Comparison of ENCODE assay signal across 13 cellular contexts in the genomic region with DNA sequence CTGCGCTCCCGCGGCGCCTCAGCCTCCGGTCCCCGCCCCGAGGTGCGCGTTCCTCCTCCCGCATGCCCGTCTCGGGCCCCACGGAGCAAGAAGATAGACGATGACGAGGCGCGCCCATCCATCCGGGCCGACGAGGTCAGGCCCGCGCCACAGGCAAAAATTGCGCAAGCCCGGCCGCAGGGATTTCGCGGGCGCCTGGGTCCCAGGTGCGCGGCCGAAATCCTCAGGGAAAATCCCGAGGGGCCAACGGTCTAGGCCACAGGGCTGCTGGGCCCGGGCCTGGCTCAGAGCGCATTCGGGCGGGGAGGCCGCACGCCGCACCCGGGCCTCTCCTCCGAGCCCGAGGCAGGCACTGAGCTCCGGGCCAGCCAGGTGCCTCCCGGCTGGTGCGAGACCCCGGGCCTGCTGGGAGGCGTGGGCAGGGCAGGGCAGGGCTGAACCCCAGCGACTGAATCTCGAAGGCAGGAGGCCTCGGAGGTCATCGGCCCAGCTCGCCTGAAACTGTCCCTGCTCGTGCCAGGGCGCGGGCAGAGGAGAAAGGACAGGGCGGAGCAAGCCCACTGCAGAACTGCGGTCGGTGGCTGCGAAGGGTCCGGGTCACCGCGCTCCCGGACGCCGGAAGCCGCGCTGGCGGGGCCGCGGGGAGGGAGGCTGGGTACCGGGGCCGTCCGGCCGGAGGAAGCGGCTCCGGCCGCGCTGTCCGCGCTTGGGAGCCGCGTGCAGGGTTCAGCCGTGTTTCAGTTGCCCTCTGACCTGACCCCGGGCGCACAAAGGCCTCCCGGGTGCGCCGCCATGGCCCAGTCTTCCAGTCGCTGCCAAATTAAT.
DNase-seq lines count a peak whose midpoint lies in the region; ATAC-seq, FAIRE-seq and TF ChIP-seq lines count a peak whose summit lies in the region.
"Had no signal": no experiment of that assay in that cellular context is flagged by ENCODE, and none has a peak within 500 bp of the region (broad histone marks: within the 10 kb centered on the region; RNA-seq: fewer than 3 reads in every experiment).

No MANE protein-coding gene starts in this region.

- no peak overlapping the region for H3K4me2 ChIP-seq in GM12878 (ENCODE audit: control insufficient read depth, insufficient read depth)
- H3K4me2 ChIP-seq: KMS-11 had no signal

- POLR2A ChIA-PET in GM12878 (lab: Charles Lee): no interaction called here

- RAD21 ChIA-PET in GM12878 (lab: Charles Lee; ENCODE audit: unreplicated experiment): no interaction called here

- 76% methylated on average over 57 of the region's 90 CpGs for WGBS in GM12878 (ENCODE audit: insufficient coverage, insufficient replicate concordance, low lambda C conversion rate, missing lambda C conversion rate)

- in situ Hi-C loops in GM12878 (cut with MboI): no loop called here

- H3K4me3 ChIP-seq in GM12878: no peak overlapping the region
- H3K4me3 ChIP-seq in lower lobe of right lung: peak overlapping the region; percentile 34
- peak overlapping the region in 4 of 5 donors; percentile 27 to 66 (median 52) for H3K4me3 ChIP-seq in subcutaneous abdominal adipose tissue (ENCODE audit: low read depth in 1 of 5, low read length in 5 of 5)

- H3K9me3 ChIP-seq in GM12878 (replicated peaks; ENCODE audit: control insufficient read depth, insufficient read depth, low read length) (peaks cover 23% of the 10 kb centered on the region), lower lobe of right lung (peaks cover 15% of the 10 kb centered on the region), subcutaneous abdominal adipose tissue (ENCODE audit: control insufficient read depth in 5 of 5, low read length in 5 of 5) (peaks cover 5 to 21% (median 16%) of the 10 kb centered on the region in 5 donors)

- intact Hi-C loops in GM12878 (cut with micrococcal nuclease; ENCODE audit: unreplicated experiment) (loop anchor here (10.0 kb wide), 1 partner anchor 63 kb away; the partner anchor contains the start of gene FOXD1), lower lobe of right lung (cut with DNase I) (no loop called here)

- FAIRE-seq in GM12878 (lab: Jason Lieb, UNC): no peak
- FAIRE-seq: endometrium had no signal

- H3K27me3 ChIP-seq in GM12878 (replicated peaks in 1 of 2; ENCODE audit: control insufficient read depth in 2 of 2, insufficient read depth in 2 of 2, low read length in 1 of 2): peaks cover 11 to 14% of the 10 kb centered on the region in 2 experiments
- peaks cover 85% of the 10 kb centered on the region for H3K27me3 ChIP-seq in lower lobe of right lung (ENCODE audit: low read depth)
- H3K27me3 ChIP-seq in subcutaneous abdominal adipose tissue (ENCODE audit: control insufficient read depth in 5 of 5, insufficient read depth in 4 of 5, low read length in 5 of 5): peaks cover 35 to 57% (median 39%) of the 10 kb centered on the region in 5 donors

- H4K20me1 ChIP-seq in GM12878 (ENCODE audit: control insufficient read depth, insufficient read depth): no peaks in the 10 kb centered on the region

- H3K4me1 ChIP-seq in GM12878 (ENCODE audit: control insufficient read depth, insufficient read depth, low read length): no peaks in the 10 kb centered on the region
- peaks cover 14% of the 10 kb centered on the region for H3K4me1 ChIP-seq in lower lobe of right lung
- H3K4me1 ChIP-seq in subcutaneous abdominal adipose tissue (ENCODE audit: control insufficient read depth in 5 of 5, insufficient read depth in 5 of 5, low read length in 5 of 5): peaks cover 0 to 21% (median 16%) of the 10 kb centered on the region in 5 donors

- SMC1A ChIA-PET in GM12878 (lab: Charles Lee; ENCODE audit: uncharacterized antibody, unreplicated experiment): no interaction called here

- TF ChIP-seq CTCF in GM12878 (IDR thresholded peaks at IDR 0.05 in 2 of 3, conservative IDR thresholded peaks at IDR 0.05 in 1 of 3; ENCODE audit: control insufficient read depth in 2 of 3, extremely low read depth in 1 of 3, insufficient read depth in 1 of 3, low read depth in 3 of 3, low read length in 3 of 3) (no peak), lower lobe of right lung (IDR thresholded peaks at IDR 0.05) (no peak), omental fat pad (IDR thresholded peaks at IDR 0.05) (no peak)

- H3K4me3 Mint-ChIP-seq in activated naive CD4-positive, alpha-beta T cell treated with anti-CD3 and anti-CD28 coated beads, Interleukin-2, amount 10 ng/mL, durations not matched to agents 7 days and 5 days: no peak overlapping the region

- no peak overlapping the region for H2AFZ ChIP-seq in GM12878 (ENCODE audit: control insufficient read depth, low read depth, low read length)

- no TSS peak for BruUV-seq in GM12878 (replicated peaks; lab: Mats Ljungman, UMichigan)

- no peak for TF ChIP-seq POLR2A in GM12878 (IDR thresholded peaks at IDR 0.05; ENCODE audit: low read depth, low read length)

- no peak overlapping the region for H3K27ac ChIP-seq in GM12878 (ENCODE audit: control insufficient read depth, insufficient read depth)
- no peak overlapping the region for H3K27ac ChIP-seq in lower lobe of right lung
- no peak overlapping the region for H3K27ac ChIP-seq in subcutaneous abdominal adipose tissue (ENCODE audit: low read depth, low read length)
- H3K27ac ChIP-seq: KMS-11 had no signal

- TF ChIP-seq EP300 in GM12878 (IDR thresholded peaks at IDR 0.05; ENCODE audit: borderline replicate concordance in 1 of 2, control insufficient read depth in 1 of 2, low read depth in 2 of 2, low read length in 2 of 2): no peak

- H3K27ac Mint-ChIP-seq in activated naive CD4-positive, alpha-beta T cell treated with anti-CD3 and anti-CD28 coated beads, Interleukin-2, amount 10 ng/mL, durations not matched to agents 7 days and 5 days: peak overlapping the region; percentile 62

- H3K9ac ChIP-seq in GM12878 (ENCODE audit: control insufficient read depth, insufficient read depth, low read length) (no peak overlapping the region), subcutaneous abdominal adipose tissue (ENCODE audit: low read length in 5 of 5) (peak overlapping the region in 1 of 5 donors; percentile 32)
- H3K9ac ChIP-seq: KMS-11 had no signal

- ATAC-seq in GM12878 (no peak), lower lobe of right lung (peak; percentile 41 to 43), GM18870 (IDR thresholded peaks at IDR 0.05; ENCODE audit: unreplicated experiment) (no peak), omental fat pad (ENCODE audit: low FRiP score) (no peak)
- ATAC-seq: Panc1 had no signal

- no peak for DNase-seq in activated naive CD4-positive, alpha-beta T cell treated with anti-CD3 and anti-CD28 coated beads, Interleukin-2, amount 10 ng/mL, durations not matched to agents 7 days and 5 days
- DNase-seq in activated naive CD4-positive, alpha-beta T cell (lab: John Stamatoyannopoulos, UW): no peak
- DNase-seq in GM12878 (ENCODE audit: low read depth, low spot score) (no peak), lower lobe of right lung (no peak), omental fat pad (ENCODE audit: low spot score) (no peak), CD1c-positive myeloid dendritic cell (ENCODE audit: extremely low spot score) (no peak)
- DNase-seq: activated effector memory CD4-positive, alpha-beta T cell treated with Interleukin-2 at 50 U/mL for 16 hours; GDM1 had no signal

- peaks cover 21% of the 10 kb centered on the region for H3K36me3 Mint-ChIP-seq in activated naive CD4-positive, alpha-beta T cell treated with anti-CD3 and anti-CD28 coated beads, Interleukin-2, amount 10 ng/mL, durations not matched to agents 7 days and 5 days

- CTCF ChIA-PET in activated naive CD4-positive, alpha-beta T cell treated with anti-CD3 and anti-CD28 coated beads, Interleukin-2, amount 10 ng/mL, durations not matched to agents 7 days and 5 days (lab: Charles Lee): no interaction called here
- CTCF ChIA-PET in GM12878 (lab: Yijun Ruan, JAX): no interaction called here

- H3K9me3 Mint-ChIP-seq in activated naive CD4-positive, alpha-beta T cell treated with anti-CD3 and anti-CD28 coated beads, Interleukin-2, amount 10 ng/mL, durations not matched to agents 7 days and 5 days: peaks cover 29% of the 10 kb centered on the region

- no peak for TF ChIP-seq RAD21 in GM12878 (IDR thresholded peaks at IDR 0.05; ENCODE audit: insufficient read depth, low read depth, low read length)

- no peaks in the 10 kb centered on the region for H3K36me3 ChIP-seq in GM12878 (ENCODE audit: control insufficient read depth in 2 of 2, insufficient read depth in 2 of 2, low read length in 1 of 2)
- no peaks in the 10 kb centered on the region for H3K36me3 ChIP-seq in lower lobe of right lung
- H3K36me3 ChIP-seq in subcutaneous abdominal adipose tissue (ENCODE audit: control insufficient read depth in 5 of 5, insufficient read depth in 5 of 5, low read length in 5 of 5): no peaks in the 10 kb centered on the region

- H3K79me2 ChIP-seq in GM12878 (ENCODE audit: control insufficient read depth, insufficient read depth, low read length): no peaks in the 10 kb centered on the region

- H3K27me3 Mint-ChIP-seq in activated naive CD4-positive, alpha-beta T cell treated with anti-CD3 and anti-CD28 coated beads, Interleukin-2, amount 10 ng/mL, durations not matched to agents 7 days and 5 days: peaks cover 81% of the 10 kb centered on the region

- H3K4me1 Mint-ChIP-seq in activated naive CD4-positive, alpha-beta T cell treated with anti-CD3 and anti-CD28 coated beads, Interleukin-2, amount 10 ng/mL, durations not matched to agents 7 days and 5 days: peaks cover 14% of the 10 kb centered on the region

TF ChIP-seq in GM12878, 131 proteins besides CTCF, POLR2A, EP300 and RAD21 (continues in another document):
- TF ChIP-seq SUZ12 (IDR thresholded peaks at IDR 0.05; ENCODE audit: unreplicated experiment): peak; percentile 22

Comparison
In these comparisons a context has a peak if more than half of its experiments do, and no peak if none do; other contexts are left out.
1. ATAC-seq: peak in lower lobe of right lung (2 of 2); none in GM12878 (single experiment), GM18870 (single experiment) and omental fat pad (single experiment).